Comparison of ENCODE assay signal across 18 cellular contexts in the genomic region with DNA sequence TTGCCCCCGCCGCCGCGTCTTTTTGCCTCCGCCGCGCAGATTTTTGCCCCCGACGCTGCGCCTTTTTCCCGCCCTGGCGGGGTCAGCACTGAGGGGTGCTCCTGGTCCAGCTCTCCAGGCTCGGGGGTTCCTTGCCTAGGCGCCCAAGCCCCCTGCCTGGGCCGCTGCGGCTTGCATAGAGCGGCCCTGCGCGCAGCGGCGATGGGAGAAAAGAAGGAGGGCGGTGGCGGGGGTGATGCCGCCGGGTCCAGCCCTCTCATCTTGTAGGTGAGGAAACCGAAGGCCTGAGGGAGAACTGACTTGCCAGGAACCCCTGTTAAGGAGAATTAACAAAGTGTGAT.
"Had no signal": no experiment of that assay in that cellular context is flagged by ENCODE, and none has a peak within 500 bp of the region (broad histone marks: within the 10 kb centered on the region; RNA-seq: fewer than 3 reads in every experiment).

No MANE protein-coding gene starts in this region.

- H3K4me1 ChIP-seq: colonic mucosa, left lung, stomach had no signal

- H3K4me3 Mint-ChIP-seq: activated B cell treated with CpG ODN at 0.5 μM for 24 hours; activated CD4-positive, alpha-beta memory T cell treated with anti-CD3 and anti-CD28 coated beads for 36 hours; brain had no signal

- H3K36me3 Mint-ChIP-seq: brain had no signal

- H3K36me3 ChIP-seq: colonic mucosa, left lung, stomach, thoracic aorta had no signal

- H3K27ac Mint-ChIP-seq: activated B cell treated with CpG ODN at 0.5 μM for 24 hours; activated CD4-positive, alpha-beta memory T cell treated with anti-CD3 and anti-CD28 coated beads for 36 hours; brain; progenitor cell of endocrine pancreas had no signal

- H3K4me1 Mint-ChIP-seq: activated B cell treated with CpG ODN at 0.5 μM for 24 hours, brain had no signal

- DNase-seq: activated B cell treated with CpG ODN at 0.5 μM for 24 hours; activated CD4-positive, alpha-beta memory T cell treated with anti-CD3 and anti-CD28 coated beads for 36 hours; activated CD4-positive, alpha-beta T cell treated with anti-CD3 and anti-CD28 coated beads for 4 hours; activated naive CD4-positive, alpha-beta T cell; anterior cingulate cortex; central memory CD4-positive, alpha-beta T cell; colonic mucosa; erythroblast; foreskin melanocyte; occipital lobe; stimulated activated CD4-positive, alpha-beta T cell treated with anti-CD3 and anti-CD28 coated beads, Interleukin-15, amount 100 ng/mL, for 24 hours; stimulated activated CD4-positive, alpha-beta T cell treated with anti-CD3 and anti-CD28 coated beads, Interleukin-2, amount 100 ng/mL, for 48 hours; stomach; T-helper 9 cell had no signal

- H3K27me3 Mint-ChIP-seq: brain, progenitor cell of endocrine pancreas had no signal

- ATAC-seq: left lung had no signal

- H3K9me3 ChIP-seq: colonic mucosa, thoracic aorta had no signal

- H3K27ac ChIP-seq: colonic mucosa, left lung, stomach, thoracic aorta had no signal

- H3K4me3 ChIP-seq: colonic mucosa, left lung, stomach, thoracic aorta had no signal
